ENCODE assay signal across 8 cellular contexts in genomic region chr5:54785729-54786548, GRCh38.
DNase-seq lines count a peak whose midpoint lies in the region; ATAC-seq, FAIRE-seq and TF ChIP-seq lines count a peak whose summit lies in the region.

No MANE protein-coding gene starts in this region.

- H3F3A ChIP-seq in PC-9 (ENCODE audit: insufficient read depth, low read depth): no peaks in the 10 kb centered on the region

- ATAC-seq in GM21423 (IDR thresholded peaks at IDR 0.05; ENCODE audit: unreplicated experiment): peak; percentile 63

- TF ChIP-seq CTCF in parathyroid adenoma (IDR thresholded peaks at IDR 0.05): no peak
- no peak for TF ChIP-seq CTCF in PC-9 (conservative IDR thresholded peaks at IDR 0.05)

- peaks cover 40% of the 10 kb centered on the region for H3K4me1 Mint-ChIP-seq in dendritic cell treated with granulocyte-macrophage colony-stimulating factor and Interleukin-4, amounts not matched to agents 40 ng/mL and 50 ng/mL, for 4 days (ENCODE audit: low read depth)

- H3K9ac ChIP-seq in parathyroid adenoma: no peak overlapping the region

- H3K36me3 Mint-ChIP-seq in dendritic cell treated with granulocyte-macrophage colony-stimulating factor and Interleukin-4, amounts not matched to agents 40 ng/mL and 50 ng/mL, for 4 days (ENCODE audit: low read depth): no peaks in the 10 kb centered on the region

- FAIRE-seq in frontal cortex (lab: Jason Lieb, UNC): no peak

- peak; percentile 7; the same call in 1 of the 2 replicates for TF ChIP-seq RAD21 in Ishikawa (IDR thresholded peaks at IDR 0.05; ENCODE audit: low read depth)

- H3K27me3 Mint-ChIP-seq in dendritic cell treated with granulocyte-macrophage colony-stimulating factor and Interleukin-4, amounts not matched to agents 40 ng/mL and 50 ng/mL, for 4 days: no peaks in the 10 kb centered on the region

- no peaks in the 10 kb centered on the region for H3K9me3 ChIP-seq in parathyroid adenoma (ENCODE audit: control insufficient read depth, low read length)
- no peaks in the 10 kb centered on the region for H3K9me3 ChIP-seq in PC-9 (ENCODE audit: insufficient read depth, low read depth)

- H3K27ac ChIP-seq in parathyroid adenoma: no peak overlapping the region
- no peak overlapping the region for H3K27ac ChIP-seq in PC-9

- POLR2A ChIA-PET in PC-9 (lab: Charles Lee; ENCODE audit: unreplicated experiment): no interaction called here

- DNase-seq in GDM1 (lab: John Stamatoyannopoulos, UW): no peak
- DNase-seq in PC-9: no peak
- no peak for DNase-seq in RKO (ENCODE audit: low spot score)
- no peak for DNase-seq in frontal cortex (ENCODE audit: low spot score in 2 of 2)

- no peaks in the 10 kb centered on the region for H4K20me1 ChIP-seq in PC-9 (ENCODE audit: insufficient read depth)

- BruUV-seq in PC-9 (replicated peaks; lab: Mats Ljungman, UMichigan): no TSS peak

- H3K36me3 ChIP-seq in parathyroid adenoma (ENCODE audit: control insufficient read depth, insufficient read depth, low read length) (no peaks in the 10 kb centered on the region), PC-9 (ENCODE audit: low read depth) (no peaks in the 10 kb centered on the region)

- intact Hi-C loops in dendritic cell treated with granulocyte-macrophage colony-stimulating factor and Interleukin-4, amounts not matched to agents 40 ng/mL and 50 ng/mL, for 4 days (cut with micrococcal nuclease): loop anchor here (5.0 kb wide), 1 partner anchor 39 kb away; no protein-coding TSS in a partner anchor
- intact Hi-C loops in PC-9 (cut with micrococcal nuclease; ENCODE audit: unreplicated experiment): no loop called here

- TF ChIP-seq EP300 in Ishikawa (IDR thresholded peaks at IDR 0.05; ENCODE audit: borderline replicate concordance): no peak

- H3K79me2 ChIP-seq in parathyroid adenoma (no peaks in the 10 kb centered on the region), PC-9 (ENCODE audit: low read depth) (no peaks in the 10 kb centered on the region)

- H3K9me2 ChIP-seq in PC-9 (ENCODE audit: insufficient read depth): no peaks in the 10 kb centered on the region

- no peak overlapping the region for H3K4me3 Mint-ChIP-seq in dendritic cell treated with granulocyte-macrophage colony-stimulating factor and Interleukin-4, amounts not matched to agents 40 ng/mL and 50 ng/mL, for 4 days

- H3K4me2 ChIP-seq in parathyroid adenoma (ENCODE audit: low read length) (no peak overlapping the region), PC-9 (no peak overlapping the region)

- peak overlapping the region; percentile 76 for H3K27ac Mint-ChIP-seq in dendritic cell treated with granulocyte-macrophage colony-stimulating factor and Interleukin-4, amounts not matched to agents 40 ng/mL and 50 ng/mL, for 4 days

- H2AFZ ChIP-seq in parathyroid adenoma: peak overlapping the region; percentile 7
- H2AFZ ChIP-seq in PC-9: no peak overlapping the region

- peaks cover 11% of the 10 kb centered on the region for H3K9me3 Mint-ChIP-seq in dendritic cell treated with granulocyte-macrophage colony-stimulating factor and Interleukin-4, amounts not matched to agents 40 ng/mL and 50 ng/mL, for 4 days

- CTCF ChIA-PET in PC-9 (lab: Charles Lee): no interaction called here

- H3K4me3 ChIP-seq in parathyroid adenoma (ENCODE audit: low read depth, low read length): no peak overlapping the region
- no peak overlapping the region for H3K4me3 ChIP-seq in PC-9

- H3K4me1 ChIP-seq in parathyroid adenoma: no peaks in the 10 kb centered on the region
- no peaks in the 10 kb centered on the region; the same call in 1 of the 2 replicates for H3K4me1 ChIP-seq in PC-9 (replicated peaks; ENCODE audit: insufficient read depth)

- H3K27me3 ChIP-seq in parathyroid adenoma (ENCODE audit: control insufficient read depth, insufficient read depth, low read length) (no peaks in the 10 kb centered on the region), PC-9 (ENCODE audit: insufficient read depth, low read depth) (no peaks in the 10 kb centered on the region)

TF ChIP-seq in Ishikawa, 13 proteins besides CTCF, POLR2A, EP300 and RAD21:
- TF ChIP-seq TCF12 (IDR thresholded peaks at IDR 0.05; ENCODE audit: low read depth) (no peak), REST (IDR thresholded peaks at IDR 0.05; ENCODE audit: low read depth) (peak; percentile 64), TEAD4 (IDR thresholded peaks at IDR 0.05) (peak; percentile 61), NFIC (IDR thresholded peaks at IDR 0.05) (peak; percentile 86), MAX (IDR thresholded peaks at IDR 0.05) (no peak)
TF ChIP-seq in Ishikawa: peak in this region for 3.
